In genomic region chr22:40853961-40854360, GRCh38 we compare ENCODE assay signal across 13 cellular contexts. TPM values are rescaled to one million over a fixed set of nuclear protein-coding genes. Genes with fewer than 3 reads are reported as not detected.
DNase-seq lines count a peak whose midpoint lies in the region; ATAC-seq and TF ChIP-seq lines count a peak whose summit lies in the region.
"Had no signal": no experiment of that assay in that cellular context is flagged by ENCODE, and none has a peak within 500 bp of the region (broad histone marks: within the 10 kb centered on the region; RNA-seq: fewer than 3 reads in every experiment).

No MANE protein-coding gene starts in this region.

- H3K27ac ChIP-seq in Panc1 (ENCODE audit: low read length) (peak overlapping the region; percentile 86), fibroblast of lung (ENCODE audit: insufficient read depth, low read length) (no peak overlapping the region)

- DNase-seq in NCI-H2171 treated with DMSO at 0.1 percent for 48 hours (lab: John Stamatoyannopoulos, UW) (peak; percentile 24), NCI-H2171 (lab: John Stamatoyannopoulos, UW) (no peak), Panc1 (ENCODE audit: low read depth, low spot score) (no peak), fibroblast of lung (ENCODE audit: low read depth in 2 of 2) (peak; percentile 12 to 15), DMS53 (lab: John Stamatoyannopoulos, UW) (no peak)
- no peak for DNase-seq in activated CD4-positive, alpha-beta memory T cell treated with anti-CD3 and anti-CD28 coated beads for 36 hours
- DNase-seq: cortex of kidney, naive B cell had no signal

- H3K27me3 Mint-ChIP-seq in activated CD4-positive, alpha-beta memory T cell treated with anti-CD3 and anti-CD28 coated beads for 36 hours = no peaks in the 10 kb centered on the region
- H3K27me3 Mint-ChIP-seq: naive B cell had no signal

- CTCF ChIA-PET in Panc1 (lab: Charles Lee) = no interaction called here
- CTCF ChIA-PET in activated CD4-positive, alpha-beta memory T cell treated with anti-CD3 and anti-CD28 coated beads for 36 hours (lab: Charles Lee) = interaction anchor here (1.1 to 1.5 kb wide), 4 partner anchors 15 to 171 kb away, joined by 3 to 12 read pairs (median 6); no protein-coding TSS in a partner anchor

- in situ Hi-C loops in Panc1 (cut with HindIII; ENCODE audit: low pct_unique_long_range_greater_than_20kb, low sequenced_read_pairs) = no loop called here

- H3K9ac ChIP-seq in fibroblast of lung (ENCODE audit: insufficient read depth, low read length) (no peak overlapping the region), skeletal muscle satellite cell (ENCODE audit: low read depth, low read length) (peak overlapping the region; percentile 97)

- H3K4me3 Mint-ChIP-seq in activated CD4-positive, alpha-beta memory T cell treated with anti-CD3 and anti-CD28 coated beads for 36 hours = no peak overlapping the region

- H3K4me1 Mint-ChIP-seq in activated CD4-positive, alpha-beta memory T cell treated with anti-CD3 and anti-CD28 coated beads for 36 hours (ENCODE audit: low read depth) = peaks cover 54% of the 10 kb centered on the region

- H3K4me1 ChIP-seq in Panc1 (ENCODE audit: control insufficient read depth, insufficient read depth, low read length) (peaks cover 30% of the 10 kb centered on the region), fibroblast of lung (ENCODE audit: control insufficient read depth, extremely low read depth, insufficient read depth, low read length) (peaks cover 3% of the 10 kb centered on the region), skeletal muscle satellite cell (ENCODE audit: control insufficient read depth, insufficient read depth, low read length) (peaks cover 31% of the 10 kb centered on the region)

- H2AFZ ChIP-seq in fibroblast of lung (ENCODE audit: low read length) = no peak overlapping the region

- no peaks in the 10 kb centered on the region for H3K9me3 Mint-ChIP-seq in activated CD4-positive, alpha-beta memory T cell treated with anti-CD3 and anti-CD28 coated beads for 36 hours
- H3K9me3 Mint-ChIP-seq: naive B cell had no signal

- peaks cover 6% of the 10 kb centered on the region for H3K36me3 Mint-ChIP-seq in activated CD4-positive, alpha-beta memory T cell treated with anti-CD3 and anti-CD28 coated beads for 36 hours
- H3K36me3 Mint-ChIP-seq: naive B cell had no signal

- H3K4me3 ChIP-seq in Panc1 (ENCODE audit: low read depth in 2 of 2, low read length in 2 of 2) = peak overlapping the region; percentile 66 to 84
- peak overlapping the region; percentile 24 to 99 (median 73) for H3K4me3 ChIP-seq in fibroblast of lung (replicated peaks in 1 of 4; ENCODE audit: control extremely low read depth in 1 of 4, insufficient read depth in 1 of 4, low read depth in 3 of 4, low read length in 4 of 4)
- H3K4me3 ChIP-seq in skeletal muscle satellite cell (ENCODE audit: low read length) = peak overlapping the region; percentile 84

- H3K27me3 ChIP-seq in Panc1 (ENCODE audit: control insufficient read depth, insufficient read depth, low read length) = no peaks in the 10 kb centered on the region
- H3K27me3 ChIP-seq in fibroblast of lung (ENCODE audit: control insufficient read depth, insufficient read depth, low read length) = no peaks in the 10 kb centered on the region
- no peaks in the 10 kb centered on the region for H3K27me3 ChIP-seq in skeletal muscle satellite cell (ENCODE audit: control insufficient read depth, insufficient read depth, low read length)

- peaks cover 21% of the 10 kb centered on the region for H3K36me3 ChIP-seq in Panc1 (ENCODE audit: control insufficient read depth, insufficient read depth, low read length)
- peaks cover 2% of the 10 kb centered on the region for H3K36me3 ChIP-seq in fibroblast of lung (ENCODE audit: control insufficient read depth, insufficient read depth, low read length)
- peaks cover 15% of the 10 kb centered on the region for H3K36me3 ChIP-seq in skeletal muscle satellite cell (ENCODE audit: insufficient read depth, low read length)

- TF ChIP-seq CTCF in Panc1 (IDR thresholded peaks at IDR 0.05) = no peak
- no peak for TF ChIP-seq CTCF in fibroblast of lung (conservative IDR thresholded peaks at IDR 0.05 in 1 of 2, IDR thresholded peaks at IDR 0.05 in 1 of 2; ENCODE audit: low read depth in 1 of 2, low read length in 2 of 2)

- POLR2A ChIA-PET in Panc1 (lab: Charles Lee) = no interaction called here
- POLR2A ChIA-PET in activated CD4-positive, alpha-beta memory T cell treated with anti-CD3 and anti-CD28 coated beads for 36 hours (lab: Charles Lee) = interaction anchor here (2.1 kb wide), 1 partner anchor 23 kb away, joined by 5 read pairs; no protein-coding TSS in a partner anchor

- BruUV-seq in Panc1 (replicated peaks; lab: Mats Ljungman, UMichigan) = no TSS peak

- no peak overlapping the region for H3K27ac Mint-ChIP-seq in activated CD4-positive, alpha-beta memory T cell treated with anti-CD3 and anti-CD28 coated beads for 36 hours

- ATAC-seq in Panc1 (no peak), HG02759 (IDR thresholded peaks at IDR 0.05; ENCODE audit: unreplicated experiment) (no peak)

- H3K4me2 ChIP-seq in fibroblast of lung (ENCODE audit: extremely low read depth, insufficient read depth, low read length) = peak overlapping the region; percentile 76
- H3K4me2 ChIP-seq in skeletal muscle satellite cell (ENCODE audit: low read length) = peak overlapping the region; percentile 97

- no peaks in the 10 kb centered on the region for H4K20me1 ChIP-seq in fibroblast of lung (ENCODE audit: control insufficient read depth, extremely low read depth, insufficient read depth, low read length)

- H3K9me3 ChIP-seq in Panc1 (ENCODE audit: control insufficient read depth, insufficient read depth, low read depth, low read length) = no peaks in the 10 kb centered on the region
- no peaks in the 10 kb centered on the region for H3K9me3 ChIP-seq in fibroblast of lung (ENCODE audit: control insufficient read depth, insufficient read depth, low read depth, low read length)
- H3K9me3 ChIP-seq in skeletal muscle satellite cell (replicated peaks; ENCODE audit: low read length) = no peaks in the 10 kb centered on the region

- intact Hi-C loops in Panc1 (cut with micrococcal nuclease; ENCODE audit: unreplicated experiment) = no loop called here
- intact Hi-C loops in activated CD4-positive, alpha-beta memory T cell treated with anti-CD3 and anti-CD28 coated beads for 36 hours (cut with micrococcal nuclease) = loop anchor here (10.0 kb wide), 1 partner anchor 809 kb away; no protein-coding TSS in a partner anchor

- peaks cover 85% of the 10 kb centered on the region for H3K79me2 ChIP-seq in fibroblast of lung (ENCODE audit: control insufficient read depth, insufficient read depth, low read length)

RNA-seq across cellular contexts. Expression of gene ST13, which starts 2.5 kb away (rescaled TPM):
- total RNA-seq in Panc1 (2021; ENCODE audit: unreplicated experiment) (200 TPM), fibroblast of lung (239 and 293 TPM in 2 replicates)
- 252 TPM for polyA plus RNA-seq in Panc1 (2012; ENCODE audit: insufficient read length)
- 199 and 266 TPM in 2 replicates for polyA plus RNA-seq in fibroblast of lung
- 274 and 323 TPM in 2 replicates for polyA plus RNA-seq in fibroblast of lung (2012)
- polyA minus RNA-seq in fibroblast of lung (ENCODE audit: low replicate concordance) = 21.7 and 70.2 TPM in 2 replicates
- total RNA-seq in skeletal muscle satellite cell (2012; rRNA removed) = 125 and 147 TPM in 2 replicates
- 100 to 1,000 TPM; 240 to 263 TPM for total RNA-seq in activated CD4-positive, alpha-beta memory T cell treated with anti-CD3 and anti-CD28 coated beads for 36 hours

RNA-seq across cellular contexts. Expression of gene XPNPEP3, which starts 3.0 kb away (rescaled TPM):
- total RNA-seq in Panc1 (2021; ENCODE audit: unreplicated experiment) = 21.0 TPM
- polyA plus RNA-seq in Panc1 (2012; ENCODE audit: insufficient read length) = 8.2 TPM
- 7.7 and 9.1 TPM in 2 replicates for total RNA-seq in fibroblast of lung
- polyA plus RNA-seq in fibroblast of lung = 15.2 and 16.2 TPM in 2 replicates
- polyA plus RNA-seq in fibroblast of lung (2012) = 7.4 and 9.2 TPM in 2 replicates
- polyA minus RNA-seq in fibroblast of lung (ENCODE audit: low replicate concordance) = 16.1 and 49.3 TPM in 2 replicates
- total RNA-seq in skeletal muscle satellite cell (2012; rRNA removed) = 15.7 TPM in 2 replicates
- total RNA-seq in activated CD4-positive, alpha-beta memory T cell treated with anti-CD3 and anti-CD28 coated beads for 36 hours = 10 to 100 TPM; 19.4 to 20.1 TPM

RNA-seq across cellular contexts. Expression of gene DNAJB7, which starts 8.0 kb away (rescaled TPM):
- not detected for total RNA-seq in Panc1 (2021; ENCODE audit: unreplicated experiment)
- polyA plus RNA-seq in Panc1 (2012; ENCODE audit: insufficient read length) = not detected
- total RNA-seq in fibroblast of lung = not detected in 2 replicates
- polyA plus RNA-seq in fibroblast of lung = not detected in 2 replicates
- not detected in 2 replicates for polyA plus RNA-seq in fibroblast of lung (2012)
- polyA minus RNA-seq in fibroblast of lung (ENCODE audit: low replicate concordance) = not detected in 2 replicates
- total RNA-seq in skeletal muscle satellite cell (2012; rRNA removed) = 0.25 TPM in 1 of 2 replicates, not detected in the other
- total RNA-seq in activated CD4-positive, alpha-beta memory T cell treated with anti-CD3 and anti-CD28 coated beads for 36 hours = not detected
- total RNA-seq: HT-29; subcutaneous adipose tissue; T-helper 2 cell treated with Interferon-gamma antibody and Interleukin-4, amounts not matched to agents 100 ng/mL and 5 ng/mL, for 36 hours had no signal

RNA-seq across cellular contexts. Expression of gene SLC25A17, which starts 34.8 kb away (rescaled TPM):
- total RNA-seq in Panc1 (2021; ENCODE audit: unreplicated experiment) = 28.9 TPM
- 31.0 TPM for polyA plus RNA-seq in Panc1 (2012; ENCODE audit: insufficient read length)
- 11.3 and 12.9 TPM in 2 replicates for total RNA-seq in fibroblast of lung
- polyA plus RNA-seq in fibroblast of lung = 26.5 and 28.7 TPM in 2 replicates
- 18.2 and 20.5 TPM in 2 replicates for polyA plus RNA-seq in fibroblast of lung (2012)
- polyA minus RNA-seq in fibroblast of lung (ENCODE audit: low replicate concordance) = 7.1 and 8.4 TPM in 2 replicates
- 22.3 and 23.4 TPM in 2 replicates for total RNA-seq in skeletal muscle satellite cell (2012; rRNA removed)
- total RNA-seq in activated CD4-positive, alpha-beta memory T cell treated with anti-CD3 and anti-CD28 coated beads for 36 hours = 10 to 100 TPM; 29.3 to 30.8 TPM

Comparison
In these comparisons a context has a peak if more than half of its experiments do, and no peak if none do; other contexts are left out.
1. DNase-seq: peak in NCI-H2171 treated with DMSO at 0.1 percent for 48 hours (single experiment) and fibroblast of lung (2 of 2); none in NCI-H2171 (single experiment), Panc1 (single experiment), DMS53 (single experiment) and activated CD4-positive, alpha-beta memory T cell treated with anti-CD3 and anti-CD28 coated beads for 36 hours (single experiment).
2. Peak in every context shown above with its lines, with median percentiles within 50 percentile points of each other: H3K4me3 ChIP-seq.